Comparison of ENCODE assay signal across 9 cellular contexts in the genomic region with DNA sequence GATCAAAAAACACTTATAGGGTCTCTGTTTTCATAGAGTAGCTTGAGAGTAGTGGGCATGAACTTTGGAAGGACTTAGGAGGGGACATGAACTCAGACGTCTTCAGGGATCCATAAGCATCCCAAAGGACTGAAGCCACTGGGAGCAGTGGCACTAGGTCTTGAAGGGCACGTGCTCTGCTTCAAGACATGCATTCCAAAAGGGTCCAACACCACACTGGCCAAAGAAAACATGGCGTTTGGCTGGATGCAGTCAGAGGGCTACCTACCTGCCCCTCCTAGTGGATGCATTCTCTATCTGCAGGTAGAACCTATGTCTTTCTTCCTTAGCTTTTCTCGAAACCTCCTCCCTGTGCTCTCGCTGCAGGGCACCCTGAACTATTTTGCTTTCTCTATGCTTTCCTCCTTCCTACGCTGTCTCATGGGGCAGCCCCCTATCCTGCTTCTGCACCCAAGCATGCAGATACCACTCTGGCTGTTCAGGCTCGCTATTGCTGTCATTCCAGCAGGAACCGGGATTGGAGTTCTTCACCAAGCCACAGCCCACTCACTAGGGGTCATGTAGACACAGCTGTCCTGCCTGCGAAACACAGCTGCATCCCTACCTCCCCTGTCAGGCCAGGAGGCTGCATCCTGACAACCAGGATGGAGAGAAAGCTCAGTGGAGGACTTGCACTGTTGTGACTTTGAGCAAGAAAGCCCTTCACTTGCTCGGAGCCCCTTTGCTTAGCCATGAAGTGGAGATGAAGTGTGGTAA. TPM values are rescaled to one million over a fixed set of nuclear protein-coding genes. Genes with fewer than 3 reads are reported as not detected.
DNase-seq lines count a peak whose midpoint lies in the region; ATAC-seq, FAIRE-seq and TF ChIP-seq lines count a peak whose summit lies in the region.
"Had no signal": no experiment of that assay in that cellular context is flagged by ENCODE, and none has a peak within 500 bp of the region (broad histone marks: within the 10 kb centered on the region; RNA-seq: fewer than 3 reads in every experiment).

No MANE protein-coding gene starts in this region.

- H3K27me3 ChIP-seq in DND-41 (ENCODE audit: insufficient read depth, low read length, poor library complexity) (no peaks in the 10 kb centered on the region), HCT116 (ENCODE audit: insufficient read depth, low read length) (peaks cover 12% of the 10 kb centered on the region; the same call in 1 of the 2 replicates), tibial artery (no peaks in the 10 kb centered on the region)

- TF ChIP-seq RAD21 in HCT116 (IDR thresholded peaks at IDR 0.05; ENCODE audit: low read depth): peak; percentile 56

- POLR2A ChIA-PET in HCT116 (lab: Charles Lee): no interaction called here

- intact Hi-C loops in HCT116 (cut with micrococcal nuclease) (loop anchor here (10.0 kb wide), 1 partner anchor 73 kb away; no protein-coding TSS in a partner anchor), left colon (cut with DNase I, micrococcal nuclease) (no loop called here), tibial artery (cut with DNase I; ENCODE audit: low total_unique reads) (no loop called here)

- CTCF ChIA-PET in HCT116 (lab: Charles Lee): interaction anchor here (0.9 to 1.1 kb wide), 2 partner anchors 26 to 66 kb away, joined by 3 to 4 read pairs; no protein-coding TSS in a partner anchor

- H3K4me3 ChIP-seq in DND-41 (ENCODE audit: low read depth in 1 of 2, low read length in 2 of 2): no peak overlapping the region
- H3K4me3 ChIP-seq in HCT116 (replicated peaks in 1 of 2; ENCODE audit: low read depth in 1 of 2, low read length in 2 of 2): no peak overlapping the region
- H3K4me3 ChIP-seq in tibial artery: no peak overlapping the region
- H3K4me3 ChIP-seq: esophagus squamous epithelium had no signal

- H3K36me3 ChIP-seq in DND-41 (ENCODE audit: insufficient read depth, low read length) (no peaks in the 10 kb centered on the region), HCT116 (ENCODE audit: control insufficient read depth in 1 of 2, insufficient read depth in 2 of 2, low read length in 2 of 2) (no peaks in the 10 kb centered on the region), tibial artery (no peaks in the 10 kb centered on the region)
- H3K36me3 ChIP-seq: esophagus squamous epithelium had no signal

- no peak overlapping the region for H3K4me2 ChIP-seq in DND-41 (ENCODE audit: insufficient read depth, low read length)
- no peak overlapping the region for H3K4me2 ChIP-seq in HCT116 (ENCODE audit: low read length)

- no peak for ATAC-seq in DND-41 (ENCODE audit: insufficient read depth, low read depth)
- ATAC-seq in HCT116: peak; percentile 79
- ATAC-seq in left colon: peak; percentile 53
- no peak for ATAC-seq in HG03432 (IDR thresholded peaks at IDR 0.05; ENCODE audit: unreplicated experiment)

- no peak for DNase-seq in DND-41
- no peak for DNase-seq in HCT116 (ENCODE audit: low read depth, low spot score)
- peak; percentile 10 for DNase-seq in RCC 7860 (ENCODE audit: low spot score)
- no peak for DNase-seq in left colon
- DNase-seq in tibial artery: no peak
- DNase-seq in activated gamma-delta T cell treated with Interleukin-2 at 50 U/mL for 16 hours: no peak
- no peak for DNase-seq in AML-193 (lab: John Stamatoyannopoulos, UW)
- DNase-seq: esophagus squamous epithelium had no signal

- BruUV-seq in HCT116 (replicated peaks; lab: Mats Ljungman, UMichigan): no TSS peak

- H4K20me1 ChIP-seq in DND-41 (ENCODE audit: insufficient read depth, low read length) (no peaks in the 10 kb centered on the region), HCT116 (ENCODE audit: insufficient read depth) (no peaks in the 10 kb centered on the region)

- TF ChIP-seq CTCF in DND-41 (IDR thresholded peaks at IDR 0.05; ENCODE audit: borderline replicate concordance, extremely low read depth, low read length, poor library complexity, severe bottlenecking): peak; percentile 47
- TF ChIP-seq CTCF in HCT116 (IDR thresholded peaks at IDR 0.05 in 2 of 3, conservative IDR thresholded peaks at IDR 0.05 in 1 of 3; ENCODE audit: borderline replicate concordance in 1 of 3, insufficient read depth in 1 of 3, low read depth in 2 of 3, low read length in 2 of 3): peak; percentile 37 to 66 (median 55); a peak in 5 of 6 replicates
- no peak for TF ChIP-seq CTCF in tibial artery (IDR thresholded peaks at IDR 0.05)

- no peak for FAIRE-seq in RCC 7860 (lab: Jason Lieb, UNC)

- no peaks in the 10 kb centered on the region for H3K4me1 ChIP-seq in DND-41 (ENCODE audit: insufficient read depth, low read length)
- H3K4me1 ChIP-seq in HCT116 (ENCODE audit: control insufficient read depth in 1 of 2, insufficient read depth in 2 of 2, low read length in 2 of 2): no peaks in the 10 kb centered on the region
- H3K4me1 ChIP-seq in tibial artery: no peaks in the 10 kb centered on the region
- H3K4me1 ChIP-seq: esophagus squamous epithelium had no signal

- no peaks in the 10 kb centered on the region for H3K79me2 ChIP-seq in DND-41 (ENCODE audit: insufficient read depth, low read length)
- H3K79me2 ChIP-seq in HCT116 (ENCODE audit: insufficient read depth, low read length): no peaks in the 10 kb centered on the region

- no peak overlapping the region for H3K27ac ChIP-seq in DND-41 (ENCODE audit: low read length)
- no peak overlapping the region for H3K27ac ChIP-seq in HCT116 (ENCODE audit: low read depth, low read length)
- H3K27ac ChIP-seq in tibial artery: no peak overlapping the region
- H3K27ac ChIP-seq: esophagus squamous epithelium had no signal

- no peak for TF ChIP-seq POLR2A in HCT116 (IDR thresholded peaks at IDR 0.05; ENCODE audit: borderline replicate concordance, extremely low read depth, insufficient read depth, insufficient read length)

- H3K9ac ChIP-seq in DND-41 (ENCODE audit: low read depth, low read length) (no peak overlapping the region), HCT116 (ENCODE audit: low read length) (no peak overlapping the region)

- no peaks in the 10 kb centered on the region for H3K9me3 ChIP-seq in DND-41 (ENCODE audit: insufficient read depth, low read length, severe bottlenecking)
- H3K9me3 ChIP-seq in HCT116 (ENCODE audit: control insufficient read depth in 1 of 2, insufficient read depth in 1 of 2, low read depth in 1 of 2, low read length in 2 of 2): no peaks in the 10 kb centered on the region
- no peaks in the 10 kb centered on the region for H3K9me3 ChIP-seq in tibial artery
- H3K9me3 ChIP-seq: esophagus squamous epithelium had no signal

- RAD21 ChIA-PET in HCT116 (lab: Charles Lee; ENCODE audit: low non-redundant PET in 1 of 2, low total read pairs in 2 of 2, uncharacterized antibody in 2 of 2, unreplicated experiment in 2 of 2): interaction anchor here in 1 of 2 experiments (0.9 kb wide), 1 partner anchor 66 kb away, joined by 3 read pairs; no protein-coding TSS in a partner anchor

- H2AFZ ChIP-seq in DND-41 (ENCODE audit: low read depth, low read length) (no peak overlapping the region), HCT116 (ENCODE audit: low read depth, low read length, poor library complexity, severe bottlenecking) (no peak overlapping the region)

- H3K9me2 ChIP-seq in HCT116 (ENCODE audit: insufficient read depth): no peaks in the 10 kb centered on the region

TF ChIP-seq in HCT116, 20 proteins besides CTCF, POLR2A, EP300 and RAD21:
- TF ChIP-seq EZH2 (IDR thresholded peaks at IDR 0.05) (no peak), ZFX (IDR thresholded peaks at IDR 0.05) (no peak), SRF (IDR thresholded peaks at IDR 0.05; ENCODE audit: low read depth) (no peak), YY1 (IDR thresholded peaks at IDR 0.05; ENCODE audit: extremely low read depth, insufficient replicate concordance, low read depth, low read length) (peak; percentile 27), ELF1 (IDR thresholded peaks at IDR 0.05; ENCODE audit: borderline replicate concordance, low read depth) (no peak)

RNA-seq across cellular contexts. Expression of a gene that starts 11.9 kb away (rescaled TPM):
- total RNA-seq in HCT116 (2021; ENCODE audit: unreplicated experiment) (not detected), left colon (not detected)
- not detected in 2 replicates for polyA plus RNA-seq in HCT116 (2012)
- total RNA-seq: esophagus squamous epithelium had no signal

Comparison
In these comparisons a context has a peak if more than half of its experiments do, and no peak if none do; other contexts are left out.
1. ATAC-seq: peak in HCT116 (single experiment) and left colon (single experiment); none in DND-41 (single experiment) and HG03432 (single experiment).
2. CTCF ChIP-seq: peak in DND-41 (single experiment) and HCT116 (3 of 3); none in tibial artery (0 of 2).